Comparison of ENCODE assay signal across 14 cellular contexts in the genomic region with DNA sequence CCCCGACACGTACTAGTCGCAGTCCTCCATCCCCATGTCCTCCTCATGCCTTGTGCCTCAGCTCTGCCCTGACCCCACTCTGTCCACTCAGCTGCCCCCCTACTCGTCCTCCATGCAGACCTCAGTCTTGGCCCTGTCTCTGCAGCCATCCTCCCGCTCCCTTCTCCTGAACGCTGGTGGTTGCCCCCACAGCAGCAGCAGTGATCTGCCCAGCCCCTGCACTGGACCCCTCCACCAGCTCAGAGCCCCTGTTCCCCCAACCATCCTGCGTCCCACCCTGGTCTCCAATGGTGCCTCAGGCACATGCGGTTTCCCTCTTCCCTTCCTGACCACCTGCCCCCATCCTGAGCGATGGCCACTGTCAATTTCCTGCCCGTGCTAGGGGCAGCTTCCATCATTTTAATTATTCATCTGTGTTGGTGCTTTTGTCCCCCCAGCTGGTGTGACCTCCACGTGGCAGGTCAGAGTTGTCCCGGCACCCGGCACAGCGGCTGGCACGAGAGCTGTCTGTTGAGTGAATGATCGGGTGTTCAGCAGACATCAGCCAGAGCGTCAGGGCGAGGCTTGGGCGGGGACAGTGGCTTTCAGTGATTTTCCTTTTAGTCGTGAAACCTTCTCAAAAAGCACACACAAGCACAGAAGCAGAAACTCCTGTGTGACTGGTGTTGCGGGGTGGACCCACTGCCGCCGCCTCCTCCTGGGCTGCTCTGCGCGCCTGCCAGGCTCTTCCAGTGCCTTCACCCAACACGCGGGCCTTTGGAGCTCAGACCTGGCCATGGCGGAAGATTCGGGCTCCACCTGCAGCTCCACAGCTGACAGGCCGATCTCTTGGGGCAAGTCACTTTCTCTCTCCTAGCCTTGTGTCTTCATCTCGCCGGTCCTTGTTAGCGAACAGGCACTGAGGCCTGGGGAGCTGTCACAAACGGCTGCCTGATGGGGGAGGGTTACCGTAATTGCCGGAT. TPM values are rescaled to one million over a fixed set of nuclear protein-coding genes. Genes with fewer than 3 reads are reported as not detected.
A peak's percentile ranks its signal among the peaks of the same experiment; 100 is the strongest.
DNase-seq lines count a peak whose midpoint lies in the region; TF ChIP-seq lines count a peak whose summit lies in the region.
"Had no signal": no experiment of that assay in that cellular context is flagged by ENCODE, and none has a peak within 500 bp of the region (broad histone marks: within the 10 kb centered on the region; RNA-seq: fewer than 3 reads in every experiment).

No MANE protein-coding gene starts in this region.

- no peak overlapping the region for H2AFZ ChIP-seq in OCI-LY3 (ENCODE audit: low read depth, low read length)

- DNase-seq in mesothelial cell of epicardium (ENCODE audit: low spot score in 2 of 2, unreplicated experiment in 2 of 2) (no peak), cerebellar nuclear complex (lab: John Stamatoyannopoulos, UW) (no peak)
- no peak for DNase-seq in activated CD4-positive, alpha-beta T cell treated with anti-CD3 and anti-CD28 coated beads for 1 hour
- no peak for DNase-seq in activated T-cell treated with anti-CD3 and anti-CD28 coated beads, Interleukin-2, amount 50 U/mL, for 24 hours
- DNase-seq: activated CD4-positive, alpha-beta T cell treated with anti-CD3 and anti-CD28 coated beads for 36 hours; CD4-positive, alpha-beta T cell; midbrain; NCI-H2171; stimulated activated naive CD4-positive, alpha-beta T cell treated with Interleukin-2 at 50 U/mL for 16 hours had no signal

- H3K27ac ChIP-seq in OCI-LY3 (ENCODE audit: low read length) (peak overlapping the region; percentile 97), ectodermal cell (ENCODE audit: insufficient read depth, low read depth, low read length, poor library complexity, severe bottlenecking) (peak overlapping the region; percentile 6), temporal lobe (ENCODE audit: low read depth, low read length) (peak overlapping the region; percentile 36)

- no peaks in the 10 kb centered on the region for H3K27me3 Mint-ChIP-seq in mesothelial cell of epicardium (ENCODE audit: low read depth)
- peaks cover 5% of the 10 kb centered on the region for H3K27me3 Mint-ChIP-seq in activated T-cell treated with anti-CD3 and anti-CD28 coated beads, Interleukin-2, amount 50 U/mL, for 24 hours
- H3K27me3 Mint-ChIP-seq: activated CD4-positive, alpha-beta T cell treated with anti-CD3 and anti-CD28 coated beads for 36 hours; CD4-positive, alpha-beta T cell had no signal

- peak overlapping the region; percentile 97 for H3K4me2 ChIP-seq in OCI-LY3 (ENCODE audit: low read length)

- no peak for TF ChIP-seq CTCF in OCI-LY3 (IDR thresholded peaks at IDR 0.05; ENCODE audit: low read depth, low read length)
- TF ChIP-seq CTCF in mesothelial cell of epicardium (IDR thresholded peaks at IDR 0.05; ENCODE audit: unreplicated experiment) = no peak

- H3K36me3 Mint-ChIP-seq in mesothelial cell of epicardium = peaks cover under 1% of the 10 kb centered on the region
- no peaks in the 10 kb centered on the region for H3K36me3 Mint-ChIP-seq in activated T-cell treated with anti-CD3 and anti-CD28 coated beads, Interleukin-2, amount 50 U/mL, for 24 hours (ENCODE audit: low read depth)

- H3K4me1 ChIP-seq in OCI-LY3 (ENCODE audit: low read length) = peaks cover 65% of the 10 kb centered on the region
- peaks cover 68% of the 10 kb centered on the region for H3K4me1 ChIP-seq in ectodermal cell (ENCODE audit: control insufficient read depth, insufficient read depth, low read length)

- H3K36me3 ChIP-seq in OCI-LY3 (replicated peaks; ENCODE audit: low read depth, low read length) = peaks cover 9% of the 10 kb centered on the region
- H3K36me3 ChIP-seq in ectodermal cell (ENCODE audit: control insufficient read depth, insufficient read depth, low read length) = no peaks in the 10 kb centered on the region
- H3K36me3 ChIP-seq: heart right ventricle had no signal

- peak overlapping the region; percentile 90 for H3K27ac Mint-ChIP-seq in mesothelial cell of epicardium
- H3K27ac Mint-ChIP-seq in activated T-cell treated with anti-CD3 and anti-CD28 coated beads, Interleukin-2, amount 50 U/mL, for 24 hours = no peak overlapping the region
- H3K27ac Mint-ChIP-seq: activated CD4-positive, alpha-beta T cell treated with anti-CD3 and anti-CD28 coated beads for 36 hours; CD4-positive, alpha-beta T cell had no signal

- H3K79me2 ChIP-seq in OCI-LY3 (ENCODE audit: low read length) = peaks cover 51% of the 10 kb centered on the region

- no peaks in the 10 kb centered on the region for H4K20me1 ChIP-seq in OCI-LY3 (ENCODE audit: insufficient read depth, low read length)

- H3K27me3 ChIP-seq in OCI-LY3 (ENCODE audit: low read depth, low read length) (no peaks in the 10 kb centered on the region), ectodermal cell (ENCODE audit: control insufficient read depth, insufficient read depth, low read length, poor library complexity, severe bottlenecking) (no peaks in the 10 kb centered on the region)
- H3K27me3 ChIP-seq: heart right ventricle had no signal

- 59 to 62% methylated on average over 36 of the region's 36 CpGs for WGBS in ectodermal cell, 2 experiments

- H3K9me3 ChIP-seq in OCI-LY3 (ENCODE audit: insufficient read depth, low read length) (no peaks in the 10 kb centered on the region), ectodermal cell (ENCODE audit: control insufficient read depth, low read length) (no peaks in the 10 kb centered on the region)
- H3K9me3 ChIP-seq: heart right ventricle had no signal

- H3K9ac ChIP-seq in OCI-LY3 (ENCODE audit: low read length) = peak overlapping the region; percentile 91

- H3K4me3 Mint-ChIP-seq in mesothelial cell of epicardium = peak overlapping the region; percentile 28
- no peak overlapping the region for H3K4me3 Mint-ChIP-seq in activated T-cell treated with anti-CD3 and anti-CD28 coated beads, Interleukin-2, amount 50 U/mL, for 24 hours
- H3K4me3 Mint-ChIP-seq: activated CD4-positive, alpha-beta T cell treated with anti-CD3 and anti-CD28 coated beads for 36 hours; CD4-positive, alpha-beta T cell had no signal

- peaks cover 75% of the 10 kb centered on the region for H3K4me1 Mint-ChIP-seq in mesothelial cell of epicardium
- peaks cover 16% of the 10 kb centered on the region for H3K4me1 Mint-ChIP-seq in activated T-cell treated with anti-CD3 and anti-CD28 coated beads, Interleukin-2, amount 50 U/mL, for 24 hours (ENCODE audit: low read depth)

- no peaks in the 10 kb centered on the region for H3K9me3 Mint-ChIP-seq in mesothelial cell of epicardium
- no peaks in the 10 kb centered on the region for H3K9me3 Mint-ChIP-seq in activated T-cell treated with anti-CD3 and anti-CD28 coated beads, Interleukin-2, amount 50 U/mL, for 24 hours
- H3K9me3 Mint-ChIP-seq: CD4-positive, alpha-beta T cell had no signal

- H3K4me3 ChIP-seq in OCI-LY3 (ENCODE audit: low read length) (peak overlapping the region; percentile 80), ectodermal cell (ENCODE audit: insufficient read depth, low read depth, low read length) (no peak overlapping the region)

RNA-seq across cellular contexts. Expression of a gene that starts 51.6 kb away (rescaled TPM):
- polyA plus RNA-seq in ectodermal cell (2013, experiment 1 of 4) = 2.1 TPM
- polyA plus RNA-seq in ectodermal cell (2013, experiment 2 of 4) = 1.2 TPM
- 0.85 TPM for polyA plus RNA-seq in ectodermal cell (2013, experiment 3 of 4)
- 0.61 TPM for polyA plus RNA-seq in ectodermal cell (2013, experiment 4 of 4)
- 1.9 to 2.5 TPM (median 2.0 TPM) in 3 replicates for total RNA-seq in mesothelial cell of epicardium
- 2.2 TPM for total RNA-seq in temporal lobe
- total RNA-seq: activated CD4-positive, alpha-beta T cell treated with anti-CD3 and anti-CD28 coated beads for 36 hours; HT1080 had no signal

Comparison
In these comparisons a context has a peak if more than half of its experiments do, and no peak if none do; other contexts are left out.
1. H3K27ac ChIP-seq: peak in every context shown above with its lines; median percentile 97 in OCI-LY3; 36 in temporal lobe; 6 in ectodermal cell.